Comparison of ENCODE assay signal across 35 cellular contexts in genomic region chr7:83484266-83484665, GRCh38.
"Had no signal": no experiment of that assay in that cellular context is flagged by ENCODE, and none has a peak within 500 bp of the region (broad histone marks: within the 10 kb centered on the region; RNA-seq: fewer than 3 reads in every experiment).

No MANE protein-coding gene starts in this region.

- DNase-seq: activated B cell treated with CpG ODN at 0.5 μM for 24 hours; activated CD4-positive, alpha-beta memory T cell treated with anti-CD3 and anti-CD28 coated beads for 36 hours; activated CD4-positive, alpha-beta T cell treated with anti-CD3 and anti-CD28 coated beads for 4 hours; activated CD4-positive, alpha-beta T cell treated with anti-CD3 and anti-CD28 coated beads, Interleukin-2, amount 50 U/mL, for 1 hour; activated CD4-positive, CD25-positive, alpha-beta regulatory T cell treated with anti-CD3 and anti-CD28 coated beads, Interleukin-2, amount 50 U/mL, for 72 hours; activated CD8-positive, alpha-beta memory T cell treated with anti-CD3 and anti-CD28 coated beads, Interleukin-2, amount 50 U/mL, for 4 hours; activated gamma-delta T cell treated with Interleukin-2 at 50 U/mL for 16 hours; activated naive CD4-positive, alpha-beta T cell treated with anti-CD3 and anti-CD28 coated beads for 36 hours; activated T-cell treated with anti-CD3 and anti-CD28 coated beads for 4 hours; activated T-cell treated with anti-CD3 and anti-CD28 coated beads, Interleukin-2, amount 50 U/mL, for 4 hours; adrenal gland; body of pancreas; Kasumi-1; KG1; MG63; NCI-H1048; NCI-H1105 treated with DMSO at 0.1 percent for 48 hours; NCI-H1436; NCI-H1694; NCI-H1930; NCI-H345; NCI-H524 treated with DMSO at 0.1 percent for 48 hours; NK-92 treated with Interleukin-12 subunit alpha and Interleukin-12 subunit beta, amount 100 ng/mL, for 24 hours; PC-3; Peyer's patch; RPMI8226; SIG-M5; T-cell; T-helper 2 cell; T-helper 9 cell had no signal

- ATAC-seq: activated naive CD4-positive, alpha-beta T cell treated with anti-CD3 and anti-CD28 coated beads, Interleukin-2, amount 50 U/mL, for 72 hours; activated T-cell treated with anti-CD3 and anti-CD28 coated beads, Interleukin-2, amount 50 U/mL, for 4 hours; body of pancreas; PC-3; Right ventricle myocardium inferior; SK-N-SH treated with all-trans-retinoic acid at 6 μM for 48 hours; T-cell had no signal

- H3K4me1 ChIP-seq: adrenal gland, body of pancreas, Peyer's patch had no signal

- H3K4me3 ChIP-seq: adrenal gland, body of pancreas, cardiac muscle cell, MG63, Peyer's patch had no signal

- H3K36me3 ChIP-seq: adrenal gland, cardiac muscle cell, MG63, Peyer's patch had no signal

- H3K27ac ChIP-seq: adrenal gland, body of pancreas, cardiac muscle cell, Peyer's patch, VCaP had no signal

- H3K27me3 ChIP-seq: adrenal gland, body of pancreas, cardiac muscle cell, MG63, Peyer's patch had no signal

- H3K9me3 ChIP-seq: adrenal gland, body of pancreas, MG63, Peyer's patch had no signal
